ENCODE assay signal across 11 cellular contexts in genomic region chr5:2756211-2756746, GRCh38. TPM values are rescaled to one million over a fixed set of nuclear protein-coding genes. Genes with fewer than 3 reads are reported as not detected.
A peak's percentile ranks its signal among the peaks of the same experiment; 100 is the strongest.
DNase-seq lines count a peak whose midpoint lies in the region; ATAC-seq and TF ChIP-seq lines count a peak whose summit lies in the region.
"Had no signal": no experiment of that assay in that cellular context is flagged by ENCODE, and none has a peak within 500 bp of the region (broad histone marks: within the 10 kb centered on the region; RNA-seq: fewer than 3 reads in every experiment).

No MANE protein-coding gene starts in this region.

- H3K4me3 Mint-ChIP-seq in CD8-positive, alpha-beta T cell, result peak overlapping the region; percentile 35

- POLR2A ChIA-PET in CD8-positive, alpha-beta T cell (lab: Charles Lee), result no interaction called here

- CTCF ChIA-PET in CD8-positive, alpha-beta T cell (lab: Charles Lee), result no interaction called here

- no peak overlapping the region for H3K4me3 ChIP-seq in CD8-positive, alpha-beta T cell (ENCODE audit: low read depth, low read length)
- H3K4me3 ChIP-seq in NT2/D1 (ENCODE audit: insufficient read length, low read depth) (peak overlapping the region; percentile 56), fibroblast of pulmonary artery (replicated peaks; ENCODE audit: low read depth, low read length) (peak overlapping the region; percentile 35)
- H3K4me3 ChIP-seq: GM12878 had no signal

- H3K4me1 Mint-ChIP-seq in CD8-positive, alpha-beta T cell (ENCODE audit: low read depth), result peaks cover 15% of the 10 kb centered on the region

- ATAC-seq in CD8-positive, alpha-beta T cell, result no peak
- ATAC-seq in omental fat pad (ENCODE audit: low FRiP score), result no peak
- ATAC-seq: GM12878 had no signal

- no peaks in the 10 kb centered on the region for H3K36me3 Mint-ChIP-seq in CD8-positive, alpha-beta T cell

- peak overlapping the region; percentile 50 for H3K9ac ChIP-seq in NT2/D1 (ENCODE audit: insufficient read length, low read depth)

- H3K27ac ChIP-seq in CD8-positive, alpha-beta T cell (ENCODE audit: low read depth, low read length), result no peak overlapping the region

- intact Hi-C loops in CD8-positive, alpha-beta T cell (cut with DNase I, micrococcal nuclease), result no loop called here
- intact Hi-C loops in posterior vena cava (cut with DNase I), result no loop called here

- no peak overlapping the region for H3K27ac Mint-ChIP-seq in CD8-positive, alpha-beta T cell

- TF ChIP-seq CTCF in CD8-positive, alpha-beta T cell (IDR thresholded peaks at IDR 0.05), result no peak
- TF ChIP-seq CTCF in fibroblast of pulmonary artery (IDR thresholded peaks at IDR 0.05; ENCODE audit: low read length, missing control alignments), result no peak
- no peak for TF ChIP-seq CTCF in omental fat pad (IDR thresholded peaks at IDR 0.05)

- H3K9me3 ChIP-seq in CD8-positive, alpha-beta T cell (ENCODE audit: low read length), result no peaks in the 10 kb centered on the region
- H3K9me3 ChIP-seq in NT2/D1 (ENCODE audit: insufficient read depth, low read length), result peaks cover 44% of the 10 kb centered on the region; the same call in 1 of the 2 replicates

- H3K9me3 Mint-ChIP-seq in CD8-positive, alpha-beta T cell, result no peaks in the 10 kb centered on the region

- no peaks in the 10 kb centered on the region for H3K36me3 ChIP-seq in CD8-positive, alpha-beta T cell (ENCODE audit: insufficient read depth, low read length)
- H3K36me3 ChIP-seq in NT2/D1 (ENCODE audit: insufficient read depth, insufficient read length, low read length), result no peaks in the 10 kb centered on the region

- peaks cover 2% of the 10 kb centered on the region for H3K27me3 ChIP-seq in CD8-positive, alpha-beta T cell (ENCODE audit: insufficient read depth, low read length)
- no peaks in the 10 kb centered on the region for H3K27me3 ChIP-seq in NT2/D1 (ENCODE audit: insufficient read depth, insufficient read length)

- peaks cover 57% of the 10 kb centered on the region for H3K27me3 Mint-ChIP-seq in CD8-positive, alpha-beta T cell (ENCODE audit: low read depth)

- no peak for DNase-seq in CD8-positive, alpha-beta T cell
- DNase-seq in NT2/D1 (ENCODE audit: low read depth, low spot score) (no peak), fibroblast of pulmonary artery (ENCODE audit: low read depth) (peak; percentile 52), posterior vena cava (ENCODE audit: low spot score) (peak; percentile 63), NCI-H1436 treated with DMSO at 0.1 percent for 48 hours (lab: John Stamatoyannopoulos, UW) (no peak), NCI-H1694 treated with DMSO at 0.1 percent for 48 hours (lab: John Stamatoyannopoulos, UW) (no peak), 8988T (no peak), omental fat pad (ENCODE audit: low spot score) (no peak)
- DNase-seq: NK-92 treated with Interleukin-12 subunit alpha and Interleukin-12 subunit beta, amount 100 ng/mL, for 24 hours had no signal

- H3K4me1 ChIP-seq in CD8-positive, alpha-beta T cell (ENCODE audit: insufficient read depth, low read length), result no peaks in the 10 kb centered on the region
- no peaks in the 10 kb centered on the region for H3K4me1 ChIP-seq in NT2/D1 (ENCODE audit: insufficient read depth, insufficient read length)

RNA-seq across cellular contexts. Expression of gene IRX2, which starts 4.8 kb away (rescaled TPM):
- not detected for total RNA-seq in CD8-positive, alpha-beta T cell
- under 1 TPM; 0.19 to 0.38 TPM for total RNA-seq in posterior vena cava
- under 1 TPM in 3 of 4 donors, not detected in 1; 0.19 to 0.84 (median 0.63) TPM for total RNA-seq in omental fat pad
- total RNA-seq: GM12878, liver had no signal

Comparison
In these comparisons a context has a peak if more than half of its experiments do, and no peak if none do; other contexts are left out.
1. DNase-seq: peak in fibroblast of pulmonary artery (single experiment) and posterior vena cava (single experiment); none in CD8-positive, alpha-beta T cell (0 of 7), NT2/D1 (single experiment), NCI-H1436 treated with DMSO at 0.1 percent for 48 hours (single experiment), NCI-H1694 treated with DMSO at 0.1 percent for 48 hours (single experiment), 8988T (single experiment) and omental fat pad (single experiment).